ENCODE assay signal across 8 cellular contexts in the genomic region with DNA sequence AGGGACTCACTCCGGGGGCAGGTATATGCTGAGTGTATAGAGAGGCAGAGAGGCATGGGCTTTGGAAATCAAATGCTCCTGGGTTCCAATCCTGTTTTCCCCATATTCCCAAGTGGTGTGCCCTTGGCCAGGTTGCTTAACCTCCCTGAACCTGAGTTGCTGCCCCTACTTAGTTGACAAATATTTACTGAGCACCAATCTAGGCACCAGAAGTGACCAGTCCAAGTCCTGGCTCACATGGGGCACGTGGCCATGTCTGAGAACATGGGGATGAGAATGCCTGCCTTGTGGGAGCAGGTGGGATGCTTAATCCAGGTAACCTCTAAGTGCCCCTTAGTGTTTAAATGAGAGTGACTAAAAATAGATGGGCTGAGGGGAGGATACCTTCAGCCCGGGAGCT. TPM values are rescaled to one million over a fixed set of nuclear protein-coding genes. Genes with fewer than 3 reads are reported as not detected.
DNase-seq lines count a peak whose midpoint lies in the region; ATAC-seq, FAIRE-seq and TF ChIP-seq lines count a peak whose summit lies in the region.

No MANE protein-coding gene starts in this region.

- H3K27ac Mint-ChIP-seq in activated CD4-positive, alpha-beta T cell treated with anti-CD3 and anti-CD28 coated beads, Interleukin-2, amount 10 ng/mL, durations not matched to agents 24 days and 14 days: peak overlapping the region; percentile 95
- peak overlapping the region; percentile 92 for H3K27ac Mint-ChIP-seq in activated naive CD8-positive, alpha-beta T cell treated with anti-CD3 and anti-CD28 coated beads for 36 hours

- no peak overlapping the region for H2AFZ ChIP-seq in keratinocyte (ENCODE audit: control insufficient read depth, low read length)

- H3K4me3 Mint-ChIP-seq in activated CD4-positive, alpha-beta T cell treated with anti-CD3 and anti-CD28 coated beads, Interleukin-2, amount 10 ng/mL, durations not matched to agents 24 days and 14 days: peak overlapping the region; percentile 92
- peak overlapping the region; percentile 64 for H3K4me3 Mint-ChIP-seq in activated naive CD8-positive, alpha-beta T cell treated with anti-CD3 and anti-CD28 coated beads for 36 hours

- intact Hi-C loops in activated CD4-positive, alpha-beta T cell treated with anti-CD3 and anti-CD28 coated beads, Interleukin-2, amount 10 ng/mL, durations not matched to agents 24 days and 14 days (cut with micrococcal nuclease): loop anchor here (1.0 to 5.0 kb wide), 5 partner anchors 12 to 893 kb away; a partner anchor contains a TSS
- intact Hi-C loops in stomach (cut with DNase I; ENCODE audit: low total_unique reads): no loop called here

- dilution Hi-C loops in keratinocyte (cut with MboI; ENCODE audit: extremely low pct_ligation_motif_present, low sequenced_read_pairs): no loop called here

- peaks cover 25% of the 10 kb centered on the region for H3K79me2 ChIP-seq in keratinocyte (ENCODE audit: control insufficient read depth, insufficient read depth, low read length)

- 57 to 68% (median 62%) methylated on average over 3 of the region's 3 CpGs for WGBS in stomach, 5 donors

- H3K27me3 ChIP-seq in keratinocyte (ENCODE audit: control insufficient read depth, extremely low read depth, insufficient read depth, low read length): no peaks in the 10 kb centered on the region
- no peaks in the 10 kb centered on the region for H3K27me3 ChIP-seq in stomach

- no peak for TF ChIP-seq POLR2A in stomach (IDR thresholded peaks at IDR 0.05)
- TF ChIP-seq POLR2A in GM18505 (IDR thresholded peaks at IDR 0.05; ENCODE audit: borderline replicate concordance, extremely low read depth, insufficient read depth, insufficient read length): no peak

- TF ChIP-seq CTCF in keratinocyte (optimal IDR thresholded peaks at IDR 0.05 in 1 of 3, IDR thresholded peaks at IDR 0.05 in 1 of 3, conservative IDR thresholded peaks at IDR 0.05 in 1 of 3; ENCODE audit: extremely low read depth in 1 of 3, insufficient read depth in 2 of 3, low read length in 3 of 3) (no peak), stomach (IDR thresholded peaks at IDR 0.05) (no peak)

- H3K4me1 Mint-ChIP-seq in activated CD4-positive, alpha-beta T cell treated with anti-CD3 and anti-CD28 coated beads, Interleukin-2, amount 10 ng/mL, durations not matched to agents 24 days and 14 days: peaks cover 48% of the 10 kb centered on the region
- peaks cover 55% of the 10 kb centered on the region for H3K4me1 Mint-ChIP-seq in activated naive CD8-positive, alpha-beta T cell treated with anti-CD3 and anti-CD28 coated beads for 36 hours

- no peak for TF ChIP-seq EP300 in stomach (IDR thresholded peaks at IDR 0.05)

- no peaks in the 10 kb centered on the region for H3K27me3 Mint-ChIP-seq in activated CD4-positive, alpha-beta T cell treated with anti-CD3 and anti-CD28 coated beads, Interleukin-2, amount 10 ng/mL, durations not matched to agents 24 days and 14 days
- H3K27me3 Mint-ChIP-seq in activated naive CD8-positive, alpha-beta T cell treated with anti-CD3 and anti-CD28 coated beads for 36 hours: no peaks in the 10 kb centered on the region

- DNase-seq in activated CD4-positive, alpha-beta T cell treated with anti-CD3 and anti-CD28 coated beads, Interleukin-2, amount 10 ng/mL, durations not matched to agents 24 days and 14 days: no peak
- no peak for DNase-seq in activated CD4-positive, alpha-beta T cell treated with anti-CD3 and anti-CD28 coated beads for 1 hour
- DNase-seq in activated naive CD8-positive, alpha-beta T cell treated with anti-CD3 and anti-CD28 coated beads for 36 hours: no peak
- DNase-seq in keratinocyte (ENCODE audit: low read depth, low spot score) (no peak), stomach (no peak)
- DNase-seq in stimulated activated CD4-positive, alpha-beta T cell treated with anti-CD3 and anti-CD28 coated beads, Interleukin-12 subunit alpha, Interleukin-12 subunit beta, amount 100 ng/mL, for 4 hours: no peak

- peaks cover 2% of the 10 kb centered on the region for H3K9me1 ChIP-seq in keratinocyte (ENCODE audit: control insufficient read depth, extremely low read depth, insufficient read depth, low read length)

- H3K4me3 ChIP-seq in keratinocyte (ENCODE audit: control insufficient read depth in 2 of 3, extremely low read depth in 1 of 3, insufficient read depth in 2 of 3, low read depth in 1 of 3, low read length in 3 of 3): no peak overlapping the region
- peak overlapping the region in 2 of 4 donors; percentile 95 to 99 for H3K4me3 ChIP-seq in stomach

- peak overlapping the region; percentile 29 for H3K4me2 ChIP-seq in keratinocyte (ENCODE audit: control insufficient read depth, extremely low read depth, insufficient read depth, low read depth, low read length)

- ATAC-seq in GM18868 (IDR thresholded peaks at IDR 0.05; ENCODE audit: unreplicated experiment) (no peak), GM18505 (IDR thresholded peaks at IDR 0.05; ENCODE audit: unreplicated experiment) (no peak)

- H3K36me3 Mint-ChIP-seq in activated CD4-positive, alpha-beta T cell treated with anti-CD3 and anti-CD28 coated beads, Interleukin-2, amount 10 ng/mL, durations not matched to agents 24 days and 14 days (ENCODE audit: low read depth): peaks cover 49% of the 10 kb centered on the region
- peaks cover 24% of the 10 kb centered on the region for H3K36me3 Mint-ChIP-seq in activated naive CD8-positive, alpha-beta T cell treated with anti-CD3 and anti-CD28 coated beads for 36 hours

- no peaks in the 10 kb centered on the region for H3K9me3 Mint-ChIP-seq in activated CD4-positive, alpha-beta T cell treated with anti-CD3 and anti-CD28 coated beads, Interleukin-2, amount 10 ng/mL, durations not matched to agents 24 days and 14 days
- no peaks in the 10 kb centered on the region for H3K9me3 Mint-ChIP-seq in activated naive CD8-positive, alpha-beta T cell treated with anti-CD3 and anti-CD28 coated beads for 36 hours

- H3K27ac ChIP-seq in keratinocyte (ENCODE audit: control insufficient read depth, insufficient read depth, low read length) (peak overlapping the region; percentile 68), stomach (peak overlapping the region in 4 of 5 donors; percentile 93 to 98 (median 96))

- H4K20me1 ChIP-seq in keratinocyte (ENCODE audit: control insufficient read depth, extremely low read depth, insufficient read depth, low read length): peaks cover 5% of the 10 kb centered on the region

- peaks cover 63% of the 10 kb centered on the region for H3K4me1 ChIP-seq in keratinocyte (ENCODE audit: control insufficient read depth, extremely low read depth, insufficient read depth, low read length)
- H3K4me1 ChIP-seq in stomach: peaks cover 68 to 85% (median 81%) of the 10 kb centered on the region in 4 donors

- no peaks in the 10 kb centered on the region for H3K9me3 ChIP-seq in keratinocyte (ENCODE audit: control insufficient read depth, low read depth, low read length)
- H3K9me3 ChIP-seq in stomach: no peaks in the 10 kb centered on the region

- no peak for FAIRE-seq in keratinocyte (lab: Jason Lieb, UNC)

- H3K9ac ChIP-seq in keratinocyte (ENCODE audit: control insufficient read depth, extremely low read depth, insufficient read depth, low read length): peak overlapping the region; percentile 31

- peaks cover 3 to 17% of the 10 kb centered on the region in 2 experiments for H3K36me3 ChIP-seq in keratinocyte (ENCODE audit: control insufficient read depth in 2 of 2, extremely low read depth in 1 of 2, insufficient read depth in 2 of 2, low read length in 2 of 2)
- peaks cover 9 to 41% (median 26%) of the 10 kb centered on the region in 4 donors for H3K36me3 ChIP-seq in stomach

RNA-seq across cellular contexts. Expression of a gene that starts 4.2 kb away (rescaled TPM):
- total RNA-seq in activated CD4-positive, alpha-beta T cell treated with anti-CD3 and anti-CD28 coated beads, Interleukin-2, amount 10 ng/mL, durations not matched to agents 24 days and 14 days: 78.3 and 81.5 TPM in 2 replicates
- 10 to 100 TPM; 16.6 to 17.9 TPM for total RNA-seq in activated naive CD8-positive, alpha-beta T cell treated with anti-CD3 and anti-CD28 coated beads for 36 hours
- polyA plus RNA-seq in keratinocyte (2.7 to 16.5 TPM (median 9.4 TPM) in 3 replicates), stomach (10 to 100 TPM; 18.7 to 46.9 (median 39.7) TPM)
- 0.62 TPM for polyA plus RNA-seq in keratinocyte (2011; ENCODE audit: low read depth)
- 5.3 and 9.8 TPM in 2 replicates for polyA plus RNA-seq in keratinocyte (2011; cell fraction: cytosol; rRNA removed)
- 42.9 and 46.8 TPM in 2 replicates for polyA plus RNA-seq in keratinocyte (2011; cell fraction: nucleus; rRNA removed)
- 1.8 and 2.4 TPM in 2 replicates for polyA plus RNA-seq in keratinocyte (2012; ENCODE audit: low replicate concordance)
- 2.3 to 8.1 TPM (median 4.7 TPM) in 3 replicates for polyA minus RNA-seq in keratinocyte
- polyA minus RNA-seq in keratinocyte (2011; cell fraction: cytosol; rRNA and poly(A)+ RNA removed): 13.0 TPM
- 28.2 and 31.1 TPM in 2 replicates for polyA minus RNA-seq in keratinocyte (2011; cell fraction: nucleus; rRNA and poly(A)+ RNA removed)
- 10 to 100 TPM; 48.4 to 62.9 (median 52.2) TPM for total RNA-seq in stomach

RNA-seq across cellular contexts. Expression of a gene that starts 22.7 kb away (rescaled TPM):
- 65.6 and 67.8 TPM in 2 replicates for total RNA-seq in activated CD4-positive, alpha-beta T cell treated with anti-CD3 and anti-CD28 coated beads, Interleukin-2, amount 10 ng/mL, durations not matched to agents 24 days and 14 days
- 10 to 100 TPM; 39.1 to 43.7 TPM for total RNA-seq in activated naive CD8-positive, alpha-beta T cell treated with anti-CD3 and anti-CD28 coated beads for 36 hours
- polyA plus RNA-seq in keratinocyte: 18.4 to 21.1 TPM (median 19.6 TPM) in 3 replicates
- polyA plus RNA-seq in keratinocyte (2011; ENCODE audit: low read depth): 4.4 TPM
- 9.7 and 12.4 TPM in 2 replicates for polyA plus RNA-seq in keratinocyte (2011; cell fraction: cytosol; rRNA removed)
- polyA plus RNA-seq in keratinocyte (2011; cell fraction: nucleus; rRNA removed): 57.5 and 59.6 TPM in 2 replicates
- 13.5 TPM in 2 replicates for polyA plus RNA-seq in keratinocyte (2012; ENCODE audit: low replicate concordance)
- 19.8 to 30.5 TPM (median 23.7 TPM) in 3 replicates for polyA minus RNA-seq in keratinocyte
- 16.9 TPM for polyA minus RNA-seq in keratinocyte (2011; cell fraction: cytosol; rRNA and poly(A)+ RNA removed)
- polyA minus RNA-seq in keratinocyte (2011; cell fraction: nucleus; rRNA and poly(A)+ RNA removed): 21.7 and 29.6 TPM in 2 replicates
- total RNA-seq in stomach: 100 to 1,000 TPM in 2 of 5 donors, 10 to 100 TPM in 3; 27.8 to 209 (median 41.7) TPM
- 10 to 100 TPM; 11.9 to 19.1 (median 14.9) TPM for polyA plus RNA-seq in stomach
